In genomic region chr1:19329611-19330010, GRCh38 we compare ENCODE assay signal across 23 cellular contexts. TPM values are rescaled to one million over a fixed set of nuclear protein-coding genes. Genes with fewer than 3 reads are reported as not detected.
DNase-seq lines count a peak whose midpoint lies in the region; ATAC-seq, FAIRE-seq and TF ChIP-seq lines count a peak whose summit lies in the region.
"Had no signal": no experiment of that assay in that cellular context is flagged by ENCODE, and none has a peak within 500 bp of the region (broad histone marks: within the 10 kb centered on the region; RNA-seq: fewer than 3 reads in every experiment).

No MANE protein-coding gene starts in this region.

- H3K27me3 Mint-ChIP-seq in HFFc6 (ENCODE audit: insufficient read depth) (peaks cover 30% of the 10 kb centered on the region), naive B cell (no peaks in the 10 kb centered on the region)

- H3K9me3 Mint-ChIP-seq in HFFc6 (no peaks in the 10 kb centered on the region), naive B cell (no peaks in the 10 kb centered on the region)

- intact Hi-C loops in K562 (cut with micrococcal nuclease) (no loop called here), body of pancreas (cut with DNase I) (no loop called here)

- H3K4me1 Mint-ChIP-seq in HFFc6 (ENCODE audit: low read depth) (peaks cover 8% of the 10 kb centered on the region), naive B cell (peaks cover 0 to 4% (median 0%) of the 10 kb centered on the region in 3 donors)

- H3K9me3 ChIP-seq in A549, result no peaks in the 10 kb centered on the region
- no peaks in the 10 kb centered on the region for H3K9me3 ChIP-seq in K562 (replicated peaks; ENCODE audit: control insufficient read depth, insufficient read depth, low read depth, low read length)
- no peaks in the 10 kb centered on the region for H3K9me3 ChIP-seq in body of pancreas

- WGBS in A549 (ENCODE audit: missing lambda C conversion rate), result 94% methylated on average over 5 of the region's 5 CpGs
- 87% methylated on average over 5 of the region's 5 CpGs for WGBS in K562 (ENCODE audit: insufficient coverage, low coverage, missing lambda C conversion rate)
- WGBS in body of pancreas, 2 donors, result 89 to 94% methylated on average over 5 of the region's 5 CpGs

- peaks cover 29% of the 10 kb centered on the region for H4K20me1 ChIP-seq in K562 (replicated peaks; ENCODE audit: control insufficient read depth, insufficient read depth, low read length)

- POLR2A ChIA-PET in A549 (lab: Yijun Ruan, JAX) (no interaction called here), K562 (lab: Yijun Ruan, JAX) (interaction anchor here (0.8 to 4.7 kb wide), 3 partner anchors 17 to 467 kb away, joined by 3 to 21 read pairs (median 3); partner anchors contain the start of genes AKR7A2 and SLC66A1)

- H3K4me3 ChIP-seq in A549, result no peak overlapping the region
- no peak overlapping the region for H3K4me3 ChIP-seq in K562
- H3K4me3 ChIP-seq in body of pancreas, result no peak overlapping the region
- H3K4me3 ChIP-seq: GM23248 had no signal

- TF ChIP-seq POLR2A in A549 (IDR thresholded peaks at IDR 0.05; ENCODE audit: low read length) (no peak), K562 (conservative IDR thresholded peaks at IDR 0.05) (no peak), body of pancreas (IDR thresholded peaks at IDR 0.05) (no peak)

- ATAC-seq in A549 (no peak), K562 (no peak), naive B cell (ENCODE audit: low read depth in 2 of 2) (no peak), body of pancreas (no peak), GM21515 (IDR thresholded peaks at IDR 0.05; ENCODE audit: unreplicated experiment) (no peak)
- ATAC-seq: SK-N-SH treated with all-trans-retinoic acid at 6 μM for 48 hours had no signal

- H3K4me3 Mint-ChIP-seq in HFFc6 (peak overlapping the region; percentile 24; the same call in 1 of the 2 replicates), naive B cell (no peak overlapping the region)

- no peaks in the 10 kb centered on the region for H3K36me3 Mint-ChIP-seq in HFFc6 (ENCODE audit: low read depth)
- H3K36me3 Mint-ChIP-seq in naive B cell, result peaks cover 0 to 9% of the 10 kb centered on the region in 2 donors

- no peak overlapping the region for H3K4me2 ChIP-seq in A549
- H3K4me2 ChIP-seq in K562 (ENCODE audit: insufficient read depth, low read length), result no peak overlapping the region

- TF ChIP-seq CTCF in A549 (IDR thresholded peaks at IDR 0.05), result no peak
- no peak for TF ChIP-seq CTCF in HFFc6 (IDR thresholded peaks at IDR 0.05)
- no peak for TF ChIP-seq CTCF in K562 (IDR thresholded peaks at IDR 0.05 in 2 of 3, conservative IDR thresholded peaks at IDR 0.05 in 1 of 3; ENCODE audit: insufficient read depth in 2 of 3, low read depth in 1 of 3, low read length in 3 of 3)
- TF ChIP-seq CTCF in body of pancreas (IDR thresholded peaks at IDR 0.05), result no peak

- no peaks in the 10 kb centered on the region for H3K79me2 ChIP-seq in K562 (ENCODE audit: control insufficient read depth, insufficient read depth, low read length)

- FAIRE-seq in A549 (lab: Jason Lieb, UNC), result no peak
- no peak for FAIRE-seq in K562 (lab: Jason Lieb, UNC)
- FAIRE-seq: HTR-8/SVneo had no signal

- no peak for TF ChIP-seq RAD21 in A549 (conservative IDR thresholded peaks at IDR 0.05 in 1 of 2, IDR thresholded peaks at IDR 0.05 in 1 of 2)
- TF ChIP-seq RAD21 in K562 (CRISPR knock-in tag; conservative IDR thresholded peaks at IDR 0.05 in 1 of 2, IDR thresholded peaks at IDR 0.05 in 1 of 2), result no peak

- peaks cover 17% of the 10 kb centered on the region for H3K9me1 ChIP-seq in K562 (ENCODE audit: control insufficient read depth, insufficient read depth, low read length)

- in situ Hi-C loops in K562 (cut with MboI), result no loop called here

- no peak for DNase-seq in A549 (ENCODE audit: low read depth in 1 of 2, low spot score in 1 of 2)
- DNase-seq in HFFc6, result no peak
- no peak for DNase-seq in K562 (ENCODE audit: extremely low read depth in 1 of 4, low spot score in 3 of 4)
- DNase-seq in naive B cell, result no peak
- no peak for DNase-seq in C1 segment of cervical spinal cord (lab: John Stamatoyannopoulos, UW)
- no peak for DNase-seq in body of pancreas
- DNase-seq in AML-193 (lab: John Stamatoyannopoulos, UW), result no peak
- DNase-seq: DMS 273 treated with DMSO at 0.1 percent for 48 hours, DND-41, GM23248, HCEC 1CT, NCI-H1105 treated with DMSO at 0.1 percent for 48 hours, NCI-H1694, NCI-H2227 treated with DMSO at 0.1 percent for 48 hours, NCI-H524, NCI-H82, OCI-M1, SIG-M5 had no signal

- H3K27me3 ChIP-seq in K562 (ENCODE audit: control insufficient read depth in 2 of 2, insufficient read depth in 2 of 2, low read length in 2 of 2) (no peaks in the 10 kb centered on the region), body of pancreas (no peaks in the 10 kb centered on the region)

- CTCF ChIA-PET in A549 (lab: Yijun Ruan, JAX) (interaction anchor here (1.2 to 1.5 kb wide), 3 partner anchors 10 to 25 kb away, joined by 3 to 6 read pairs (median 3); no protein-coding TSS in a partner anchor), K562 (lab: Yijun Ruan, JAX; ENCODE audit: low intra/inter-chr PET ratio) (no interaction called here)

- H3K9ac ChIP-seq in K562 (ENCODE audit: insufficient read depth in 1 of 2, low read depth in 2 of 2, low read length in 2 of 2), result no peak overlapping the region; a peak in 1 of 4 replicates
- H3K9ac ChIP-seq: GM23248 had no signal

- H3K36me3 ChIP-seq in K562 (ENCODE audit: control insufficient read depth, insufficient read depth, low read length), result peaks cover 43% of the 10 kb centered on the region; the same call in 2 of the 3 replicates
- H3K36me3 ChIP-seq in body of pancreas (replicated peaks in 1 of 2; ENCODE audit: insufficient read depth in 1 of 2, low read depth in 2 of 2), result peaks cover 0 to 14% of the 10 kb centered on the region in 2 donors

- TF ChIP-seq EP300 in A549 (IDR thresholded peaks at IDR 0.05), result no peak
- TF ChIP-seq EP300 in K562 (IDR thresholded peaks at IDR 0.05; ENCODE audit: low read length), result no peak

- no peak overlapping the region for H3K27ac ChIP-seq in A549
- no peak overlapping the region for H3K27ac ChIP-seq in K562 (ENCODE audit: extremely low read depth, low read depth, low read length)
- no peak overlapping the region for H3K27ac ChIP-seq in body of pancreas
- H3K27ac ChIP-seq: C4-2B, GM23248 had no signal

- H3K27ac Mint-ChIP-seq in HFFc6 (no peak overlapping the region), naive B cell (peak overlapping the region in 4 of 6 donors; percentile 51 to 72 (median 62))

- no TSS peak for BruUV-seq in K562 (replicated peaks; lab: Mats Ljungman, UMichigan)

- H2AFZ ChIP-seq in K562 (ENCODE audit: low read depth, low read length), result no peak overlapping the region
- H2AFZ ChIP-seq: GM23248 had no signal

- H3K4me1 ChIP-seq in A549, result no peaks in the 10 kb centered on the region
- H3K4me1 ChIP-seq in K562 (replicated peaks in 1 of 2; ENCODE audit: control insufficient read depth in 2 of 2, insufficient read depth in 2 of 2, low read length in 2 of 2), result peaks cover 16 to 38% of the 10 kb centered on the region in 2 experiments
- no peaks in the 10 kb centered on the region for H3K4me1 ChIP-seq in body of pancreas

RNA-seq across cellular contexts. Expression of gene SLC66A1, which starts 17.5 kb away (rescaled TPM):
- 5.6 and 8.1 TPM in 2 replicates for polyA plus RNA-seq in A549 (2011; rRNA removed)
- 15.8 and 21.1 TPM in 2 replicates for polyA plus RNA-seq in A549 (2012; cell fraction: cytosol; rRNA removed)
- polyA plus RNA-seq in A549 (2012; cell fraction: nucleus; rRNA removed), result 22.9 and 26.1 TPM in 2 replicates
- 11.1 to 12.8 TPM (median 12.6 TPM) in 3 replicates for polyA plus RNA-seq in A549 (2017; fragmentation: RNase III; extraction: RNeasy Plus Mini Kit Qiagen cat#74134 plus additional on column Dnase treatment)
- polyA minus RNA-seq in A549 (2011; rRNA and poly(A)+ RNA removed), result 6.4 TPM in 2 replicates
- total RNA-seq in HFFc6 (2021; fragmentation: NEBNext Ultra II Directional; extraction: Animal tissue kit (Norgen Biotek cat#: 25700)), result 10 to 100 TPM; 13.3 to 15.6 (median 14.2) TPM
- total RNA-seq in K562 (2011; cell fraction: chromatin; rRNA removed; ENCODE audit: low replicate concordance), result 37.0 and 99.3 TPM in 2 replicates
- 85.8 and 97.7 TPM in 2 replicates for total RNA-seq in K562 (2011; cell fraction: nucleolus; rRNA removed)
- 62.2 and 63.1 TPM in 2 replicates for total RNA-seq in K562 (2011; cell fraction: nucleoplasm; rRNA removed)
- 28.9 and 34.0 TPM in 2 replicates for total RNA-seq in K562 (2014; rRNA removed)
- total RNA-seq in K562 (2014; rRNA removed; fragmentation: Illumina TruSeq; extraction: Trizol), result 8.5 and 10.4 TPM in 2 replicates
- total RNA-seq in K562 (2015; rRNA removed; fragmentation: Illumina TruSeq; extraction: Trizol), result 18.6 and 21.6 TPM in 2 replicates
- total RNA-seq in K562 (2021), result 26.5 and 29.5 TPM in 2 replicates
- 27.0 and 29.2 TPM in 2 replicates for polyA plus RNA-seq in K562 (2011; rRNA removed)
- 36.4 and 92.5 TPM in 2 replicates for polyA plus RNA-seq in K562 (2011; cell fraction: cytosol; rRNA removed)
- polyA plus RNA-seq in K562 (2011; cell fraction: nucleus; rRNA removed), result 35.5 and 82.2 TPM in 2 replicates
- 23.2 and 37.9 TPM in 2 replicates for polyA plus RNA-seq in K562 (2012)
- 16.3 and 26.6 TPM in 2 replicates for polyA plus RNA-seq in K562 (2014; fragmentation: Illumina TruSeq; extraction: Trizol)
- polyA plus RNA-seq in K562 (2014; fragmentation: Nextera tagmentation; extraction: Ambion mirVana), result 1 to 10 TPM; 1.2 to 1.6 TPM
- 35.2 and 40.8 TPM in 2 replicates for polyA plus RNA-seq in K562 (2014; rRNA removed)
- polyA minus RNA-seq in K562 (2011; rRNA and poly(A)+ RNA removed), result 12.7 and 14.9 TPM in 2 replicates
- polyA minus RNA-seq in K562 (2011; cell fraction: cytosol; rRNA and poly(A)+ RNA removed), result 15.3 and 16.8 TPM in 2 replicates
- 26.2 and 33.7 TPM in 2 replicates for polyA minus RNA-seq in K562 (2011; cell fraction: nucleus; rRNA and poly(A)+ RNA removed)
- polyA plus RNA-seq in naive B cell (ENCODE audit: low read depth in 6 of 6), result 1 to 10 TPM in 5 of 6 donors, not detected in 1; 5.6 to 8.8 (median 6.3) TPM
- total RNA-seq in body of pancreas, result 10 to 100 TPM in 1 of 2 donors, 1 to 10 TPM in 1; 9.6 to 23.4 TPM

RNA-seq across cellular contexts. Expression of gene AKR7A2, which starts 17.7 kb away (rescaled TPM):
- polyA plus RNA-seq in A549 (2011; rRNA removed) (22.2 and 27.2 TPM in 2 replicates), A549 (2017; fragmentation: RNase III; extraction: RNeasy Plus Mini Kit Qiagen cat#74134 plus additional on column Dnase treatment) (30.9 to 34.9 TPM (median 31.4 TPM) in 3 replicates), K562 (2011; rRNA removed) (49.4 and 57.1 TPM in 2 replicates), K562 (2014; fragmentation: Illumina TruSeq; extraction: Trizol) (41.1 and 50.6 TPM in 2 replicates), K562 (2014; fragmentation: Nextera tagmentation; extraction: Ambion mirVana) (1 to 10 TPM; 2.0 to 4.0 TPM), K562 (2014; rRNA removed) (74.7 and 83.6 TPM in 2 replicates), naive B cell (ENCODE audit: low read depth in 6 of 6) (100 to 1,000 TPM in 4 of 6 donors, 10 to 100 TPM in 2; 93.3 to 149 (median 105) TPM)
- polyA plus RNA-seq in A549 (2012; cell fraction: cytosol; rRNA removed), result 33.9 and 44.1 TPM in 2 replicates
- 31.1 and 35.7 TPM in 2 replicates for polyA plus RNA-seq in A549 (2012; cell fraction: nucleus; rRNA removed)
- 20.4 and 22.9 TPM in 2 replicates for polyA minus RNA-seq in A549 (2011; rRNA and poly(A)+ RNA removed)
- total RNA-seq in HFFc6 (2021; fragmentation: NEBNext Ultra II Directional; extraction: Animal tissue kit (Norgen Biotek cat#: 25700)), result 10 to 100 TPM; 62.8 to 74.2 (median 69.4) TPM
- 18.7 and 45.9 TPM in 2 replicates for total RNA-seq in K562 (2011; cell fraction: chromatin; rRNA removed; ENCODE audit: low replicate concordance)
- 36.8 and 39.0 TPM in 2 replicates for total RNA-seq in K562 (2011; cell fraction: nucleolus; rRNA removed)
- 28.7 and 34.9 TPM in 2 replicates for total RNA-seq in K562 (2011; cell fraction: nucleoplasm; rRNA removed)
- total RNA-seq in K562 (2014; rRNA removed) (78.4 and 108 TPM in 2 replicates), K562 (2014; rRNA removed; fragmentation: Illumina TruSeq; extraction: Trizol) (26.1 and 32.3 TPM in 2 replicates), K562 (2015; rRNA removed; fragmentation: Illumina TruSeq; extraction: Trizol) (65.2 and 66.0 TPM in 2 replicates), K562 (2021) (71.7 and 74.4 TPM in 2 replicates), body of pancreas (10 to 100 TPM; 24.1 to 45.1 TPM)
- polyA plus RNA-seq in K562 (2011; cell fraction: cytosol; rRNA removed), result 83.1 and 114 TPM in 2 replicates
- 34.0 and 41.0 TPM in 2 replicates for polyA plus RNA-seq in K562 (2011; cell fraction: nucleus; rRNA removed)
- polyA plus RNA-seq in K562 (2012), result 57.6 and 109 TPM in 2 replicates
- 16.8 and 22.0 TPM in 2 replicates for polyA minus RNA-seq in K562 (2011; rRNA and poly(A)+ RNA removed)
- polyA minus RNA-seq in K562 (2011; cell fraction: cytosol; rRNA and poly(A)+ RNA removed), result 22.1 and 40.4 TPM in 2 replicates
- 19.1 and 22.7 TPM in 2 replicates for polyA minus RNA-seq in K562 (2011; cell fraction: nucleus; rRNA and poly(A)+ RNA removed)

RNA-seq across cellular contexts. Expression of gene AKR7A3, which starts 41.0 kb away (rescaled TPM):
- polyA plus RNA-seq in A549 (2011; rRNA removed), result 0.10 and 0.13 TPM in 2 replicates
- polyA plus RNA-seq in A549 (2012; cell fraction: cytosol; rRNA removed), result 0.22 and 0.25 TPM in 2 replicates
- polyA plus RNA-seq in A549 (2012; cell fraction: nucleus; rRNA removed), result 2.5 TPM in 2 replicates
- 0.17 to 0.24 TPM (median 0.21 TPM) in 3 replicates for polyA plus RNA-seq in A549 (2017; fragmentation: RNase III; extraction: RNeasy Plus Mini Kit Qiagen cat#74134 plus additional on column Dnase treatment)
- polyA minus RNA-seq in A549 (2011; rRNA and poly(A)+ RNA removed), result 0.12 and 0.19 TPM in 2 replicates
- under 1 TPM in 5 of 6 experiments, not detected in 1; 0.12 to 0.46 (median 0.27) TPM for total RNA-seq in HFFc6 (2021; fragmentation: NEBNext Ultra II Directional; extraction: Animal tissue kit (Norgen Biotek cat#: 25700))
- 2.4 and 4.7 TPM in 2 replicates for total RNA-seq in K562 (2011; cell fraction: chromatin; rRNA removed; ENCODE audit: low replicate concordance)
- 3.7 and 4.5 TPM in 2 replicates for total RNA-seq in K562 (2011; cell fraction: nucleolus; rRNA removed)
- total RNA-seq in K562 (2011; cell fraction: nucleoplasm; rRNA removed), result 2.1 and 3.2 TPM in 2 replicates
- total RNA-seq in K562 (2014; rRNA removed), result 0.54 and 0.78 TPM in 2 replicates
- total RNA-seq in K562 (2014; rRNA removed; fragmentation: Illumina TruSeq; extraction: Trizol), result 0.22 TPM in 2 replicates
- total RNA-seq in K562 (2015; rRNA removed; fragmentation: Illumina TruSeq; extraction: Trizol), result 0.45 and 0.58 TPM in 2 replicates
- total RNA-seq in K562 (2021), result 0.91 and 1.2 TPM in 2 replicates
- polyA plus RNA-seq in K562 (2011; rRNA removed), result 0.33 and 0.49 TPM in 2 replicates
- polyA plus RNA-seq in K562 (2011; cell fraction: cytosol; rRNA removed), result 0.38 and 0.63 TPM in 2 replicates
- 2.2 and 4.9 TPM in 2 replicates for polyA plus RNA-seq in K562 (2011; cell fraction: nucleus; rRNA removed)
- polyA plus RNA-seq in K562 (2012), result 0.27 and 0.79 TPM in 2 replicates
- polyA plus RNA-seq in K562 (2014; fragmentation: Illumina TruSeq; extraction: Trizol), result 0.13 and 0.25 TPM in 2 replicates
- polyA plus RNA-seq in K562 (2014; fragmentation: Nextera tagmentation; extraction: Ambion mirVana), result under 1 TPM in 1 of 2 experiments, not detected in 1; 0.04 TPM
- 0.74 and 1.5 TPM in 2 replicates for polyA plus RNA-seq in K562 (2014; rRNA removed)
- polyA minus RNA-seq in K562 (2011; rRNA and poly(A)+ RNA removed), result 0.14 and 0.15 TPM in 2 replicates
- polyA minus RNA-seq in K562 (2011; cell fraction: cytosol; rRNA and poly(A)+ RNA removed), result 0.67 TPM in 1 of 2 replicates, not detected in the other
- 1.00 and 1.1 TPM in 2 replicates for polyA minus RNA-seq in K562 (2011; cell fraction: nucleus; rRNA and poly(A)+ RNA removed)
- polyA plus RNA-seq in naive B cell (ENCODE audit: low read depth in 6 of 6), result under 1 TPM in 1 of 6 donors, not detected in 5; 0.21 TPM
- total RNA-seq in body of pancreas, result 100 to 1,000 TPM in 1 of 2 donors, 10 to 100 TPM in 1; 57.4 to 479 TPM
- total RNA-seq: G401 had no signal

Comparison
In these comparisons a context has a peak if more than half of its experiments do, and no peak if none do; other contexts are left out.
1. RNA of gene AKR7A3, which starts 41.0 kb away (total RNA-seq): 57.4 to 479 TPM in body of pancreas; 0.22 to 4.7 TPM in K562 and 0.12 to 0.46 TPM in HFFc6; every median in the first group is over 10 times any median in the second.
2. Of the 35 proteins assayed by ChIP-seq in both K562 and A549: peak only in K562: none; only in A549: none; in both: ZFP36; in neither: 33; mixed calls (peak in some experiments, not most) for 1.